In genomic region chr5:181223729-181224389, GRCh38 we compare ENCODE assay signal across 1 cellular context.
TF ChIP-seq lines count a peak whose summit lies in the region.

No MANE protein-coding gene starts in this region.

TF ChIP-seq in HEK293, 187 proteins besides CTCF, POLR2A, EP300 and RAD21 (continued from another document):
- 0 out of 2 replicates have a peak, but pooled peaks have one; percentile 31 for TF ChIP-seq HIC1 (tag by site-specific recombination; IDR thresholded peaks at IDR 0.05)
- peak; percentile 76 for TF ChIP-seq YY1 (tag by site-specific recombination; IDR thresholded peaks at IDR 0.05)
- TF ChIP-seq ZNF174 (tag by site-specific recombination; IDR thresholded peaks at IDR 0.05) = no peak
- TF ChIP-seq ZBTB6 (tag by site-specific recombination; IDR thresholded peaks at IDR 0.05) = no peak
- TF ChIP-seq KLF9 (tag by site-specific recombination; IDR thresholded peaks at IDR 0.05; ENCODE audit: low read depth) = no peak; the same call in 1 of the 2 replicates
